In genomic region chr2:28442328-28442727, GRCh38 we compare ENCODE assay signal across 1 cellular context.
TF ChIP-seq lines count a peak whose summit lies in the region.

No MANE protein-coding gene starts in this region.

TF ChIP-seq in A549, 52 proteins besides CTCF, POLR2A, EP300 and RAD21 (continued from another document):
- TF ChIP-seq, protein P1, sequence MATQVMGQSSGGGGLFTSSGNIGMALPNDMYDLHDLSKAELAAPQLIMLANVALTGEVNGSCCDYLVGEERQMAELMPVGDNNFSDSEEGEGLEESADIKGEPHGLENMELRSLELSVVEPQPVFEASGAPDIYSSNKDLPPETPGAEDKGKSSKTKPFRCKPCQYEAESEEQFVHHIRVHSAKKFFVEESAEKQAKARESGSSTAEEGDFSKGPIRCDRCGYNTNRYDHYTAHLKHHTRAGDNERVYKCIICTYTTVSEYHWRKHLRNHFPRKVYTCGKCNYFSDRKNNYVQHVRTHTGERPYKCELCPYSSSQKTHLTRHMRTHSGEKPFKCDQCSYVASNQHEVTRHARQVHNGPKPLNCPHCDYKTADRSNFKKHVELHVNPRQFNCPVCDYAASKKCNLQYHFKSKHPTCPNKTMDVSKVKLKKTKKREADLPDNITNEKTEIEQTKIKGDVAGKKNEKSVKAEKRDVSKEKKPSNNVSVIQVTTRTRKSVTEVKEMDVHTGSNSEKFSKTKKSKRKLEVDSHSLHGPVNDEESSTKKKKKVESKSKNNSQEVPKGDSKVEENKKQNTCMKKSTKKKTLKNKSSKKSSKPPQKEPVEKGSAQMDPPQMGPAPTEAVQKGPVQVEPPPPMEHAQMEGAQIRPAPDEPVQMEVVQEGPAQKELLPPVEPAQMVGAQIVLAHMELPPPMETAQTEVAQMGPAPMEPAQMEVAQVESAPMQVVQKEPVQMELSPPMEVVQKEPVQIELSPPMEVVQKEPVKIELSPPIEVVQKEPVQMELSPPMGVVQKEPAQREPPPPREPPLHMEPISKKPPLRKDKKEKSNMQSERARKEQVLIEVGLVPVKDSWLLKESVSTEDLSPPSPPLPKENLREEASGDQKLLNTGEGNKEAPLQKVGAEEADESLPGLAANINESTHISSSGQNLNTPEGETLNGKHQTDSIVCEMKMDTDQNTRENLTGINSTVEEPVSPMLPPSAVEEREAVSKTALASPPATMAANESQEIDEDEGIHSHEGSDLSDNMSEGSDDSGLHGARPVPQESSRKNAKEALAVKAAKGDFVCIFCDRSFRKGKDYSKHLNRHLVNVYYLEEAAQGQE (IDR thresholded peaks at IDR 0.05) = no peak
- TF ChIP-seq RFX5 (IDR thresholded peaks at IDR 0.05) = no peak
TF ChIP-seq in A549: peak in this region for 0.
